ENCODE assay signal across 8 cellular contexts in genomic region chr4:30720656-30721352, GRCh38. TPM values are rescaled to one million over a fixed set of nuclear protein-coding genes. Genes with fewer than 3 reads are reported as not detected.
DNase-seq lines count a peak whose midpoint lies in the region; ATAC-seq and TF ChIP-seq lines count a peak whose summit lies in the region.

No MANE protein-coding gene starts in this region.

- TF ChIP-seq EP300 in transverse colon (IDR thresholded peaks at IDR 0.05; ENCODE audit: low read depth): no peak

- H3K4ac ChIP-seq in mesenchymal stem cell (ENCODE audit: low read depth in 1 of 2, low read length in 2 of 2): peak overlapping the region in 1 of 2 experiments; percentile 60

- POLR2A ChIA-PET in GM10248 (lab: Yijun Ruan, JAX) (no interaction called here), Panc1 (lab: Charles Lee) (no interaction called here)

- H2BK15ac ChIP-seq in mesenchymal stem cell (ENCODE audit: low read depth, poor library complexity, severe bottlenecking): peak overlapping the region; percentile 65

- ATAC-seq in Panc1 (peak; percentile 24; the same call in 1 of the 2 replicates), HG03097 (IDR thresholded peaks at IDR 0.05; ENCODE audit: low FRiP score, unreplicated experiment) (no peak)

- H4K91ac ChIP-seq in mesenchymal stem cell (ENCODE audit: low read length): peak overlapping the region; percentile 45

- H2BK5ac ChIP-seq in mesenchymal stem cell (ENCODE audit: low read depth, low read length, poor library complexity, severe bottlenecking): no peak overlapping the region

- peak overlapping the region; percentile 52 for H4K8ac ChIP-seq in mesenchymal stem cell (ENCODE audit: low read length)

- peaks cover 2% of the 10 kb centered on the region for H3K79me1 ChIP-seq in mesenchymal stem cell (replicated peaks; ENCODE audit: low read length, poor library complexity, severe bottlenecking)

- peak overlapping the region; percentile 64 to 90 for H3K18ac ChIP-seq in mesenchymal stem cell (ENCODE audit: low read depth in 1 of 2, low read length in 2 of 2)

- H3K9me3 ChIP-seq in Panc1 (ENCODE audit: control insufficient read depth, insufficient read depth, low read depth, low read length): no peaks in the 10 kb centered on the region
- no peaks in the 10 kb centered on the region for H3K9me3 ChIP-seq in endocrine pancreas (ENCODE audit: control insufficient read depth, low read length)
- no peaks in the 10 kb centered on the region for H3K9me3 ChIP-seq in mesenchymal stem cell (ENCODE audit: control insufficient read depth, low read length)
- no peaks in the 10 kb centered on the region for H3K9me3 ChIP-seq in transverse colon

- H2BK120ac ChIP-seq in mesenchymal stem cell (ENCODE audit: low read depth, low read length): peak overlapping the region; percentile 27

- peak overlapping the region in 1 of 2 experiments; percentile 75 for H2BK12ac ChIP-seq in mesenchymal stem cell (ENCODE audit: low read length in 2 of 2)

- in situ Hi-C loops in Panc1 (cut with HindIII; ENCODE audit: low pct_unique_long_range_greater_than_20kb, low sequenced_read_pairs): no loop called here
- in situ Hi-C loops in transverse colon (cut with MboI; ENCODE audit: low pct_ligation_motif_present in 1 of 4, low pct_unique_long_range_greater_than_20kb in 1 of 4, low sequenced_read_pairs in 3 of 4): loop anchor here in 3 of 4 donors (25.0 kb wide), 3 partner anchors 316 to 966 kb away; no protein-coding TSS in a partner anchor

- BruUV-seq in Panc1 (replicated peaks; lab: Mats Ljungman, UMichigan): TSS peak; percentile 52

- peak overlapping the region; percentile 81 for H3K27ac ChIP-seq in Panc1 (ENCODE audit: low read length)
- no peak overlapping the region for H3K27ac ChIP-seq in mesenchymal stem cell (ENCODE audit: low read length, poor library complexity, severe bottlenecking)
- H3K27ac ChIP-seq in transverse colon: peak overlapping the region; percentile 67 to 89 (median 80)

- CTCF ChIA-PET in GM10248 (lab: Yijun Ruan, JAX) (no interaction called here), Panc1 (lab: Charles Lee) (interaction anchor here (0.7 kb wide), 1 partner anchor 208 kb away, joined by 5 read pairs; no protein-coding TSS in a partner anchor)

- DNase-seq in GM10248 (ENCODE audit: extremely low spot score): peak; percentile 15
- DNase-seq in Panc1 (ENCODE audit: low read depth, low spot score): no peak
- DNase-seq in mesenchymal stem cell: peak; percentile 79
- peak; percentile 12 for DNase-seq in transverse colon
- DNase-seq in KG1 (lab: John Stamatoyannopoulos, UW): no peak
- no peak for DNase-seq in NK-92 treated with Interleukin-12 subunit alpha and Interleukin-12 subunit beta, amount 100 ng/mL, for 24 hours (lab: John Stamatoyannopoulos, UW)

- H2AFZ ChIP-seq in mesenchymal stem cell (ENCODE audit: low read depth, low read length): peak overlapping the region; percentile 66

- peak overlapping the region; percentile 100 for H3K4me2 ChIP-seq in mesenchymal stem cell (ENCODE audit: low read length, poor library complexity, severe bottlenecking)

- peak overlapping the region; percentile 59 to 74 for H3K4me3 ChIP-seq in Panc1 (ENCODE audit: low read depth in 2 of 2, low read length in 2 of 2)
- H3K4me3 ChIP-seq in endocrine pancreas (ENCODE audit: control insufficient read depth, insufficient read depth, low read length): no peak overlapping the region
- H3K4me3 ChIP-seq in mesenchymal stem cell (ENCODE audit: insufficient read depth in 1 of 2, low read depth in 1 of 2, low read length in 2 of 2): peak overlapping the region; percentile 71 to 88
- peak overlapping the region; percentile 45 to 73 (median 54) for H3K4me3 ChIP-seq in transverse colon

- TF ChIP-seq CTCF in GM10248 (IDR thresholded peaks at IDR 0.05; ENCODE audit: control extremely low read depth, extremely low read depth, low read depth, missing control alignments) (no peak), Panc1 (IDR thresholded peaks at IDR 0.05) (no peak), transverse colon (IDR thresholded peaks at IDR 0.05) (no peak)

- peak overlapping the region in 1 of 2 experiments; percentile 97 for H3K23ac ChIP-seq in mesenchymal stem cell (ENCODE audit: low read length in 2 of 2)

- H3K4me1 ChIP-seq in Panc1 (ENCODE audit: control insufficient read depth, insufficient read depth, low read length) (peaks cover 3% of the 10 kb centered on the region), endocrine pancreas (ENCODE audit: control insufficient read depth, insufficient read depth, low read length) (no peaks in the 10 kb centered on the region), mesenchymal stem cell (ENCODE audit: control insufficient read depth, insufficient read depth, low read depth, low read length) (peaks cover 33% of the 10 kb centered on the region), transverse colon (peaks cover 4 to 63% (median 23%) of the 10 kb centered on the region in 4 donors)

- peak overlapping the region in 1 of 2 experiments; percentile 53 for H3K14ac ChIP-seq in mesenchymal stem cell (ENCODE audit: low read length in 2 of 2)

- no peak overlapping the region for H2AK5ac ChIP-seq in mesenchymal stem cell (ENCODE audit: low read length, severe bottlenecking)

- TF ChIP-seq POLR2A in transverse colon (IDR thresholded peaks at IDR 0.05): no peak

- peak overlapping the region; percentile 43 for H3K9ac ChIP-seq in endocrine pancreas (ENCODE audit: control insufficient read depth, insufficient read depth, low read length)
- peak overlapping the region; percentile 76 for H3K9ac ChIP-seq in mesenchymal stem cell (ENCODE audit: low read length)

- no peaks in the 10 kb centered on the region; the same call in 1 of the 2 replicates for H3K36me3 ChIP-seq in Panc1 (ENCODE audit: control insufficient read depth, insufficient read depth, low read length)
- no peaks in the 10 kb centered on the region for H3K36me3 ChIP-seq in endocrine pancreas (ENCODE audit: control insufficient read depth, insufficient read depth, low read length)
- H3K36me3 ChIP-seq in mesenchymal stem cell (ENCODE audit: control insufficient read depth in 1 of 2, insufficient read depth in 2 of 2, low read depth in 1 of 2, low read length in 2 of 2): peaks cover 0 to 2% of the 10 kb centered on the region in 2 experiments
- H3K36me3 ChIP-seq in transverse colon: no peaks in the 10 kb centered on the region

- intact Hi-C loops in Panc1 (cut with micrococcal nuclease; ENCODE audit: unreplicated experiment) (no loop called here), transverse colon (cut with DNase I; ENCODE audit: low total_unique reads) (loop anchor here (10.0 kb wide), 1 partner anchor 154 kb away; no protein-coding TSS in a partner anchor)

- WGBS in mesenchymal stem cell: under 1% methylated on average over 29 of the region's 51 CpGs
- 14% methylated on average over 51 of the region's 51 CpGs; no CpG with 5 or more reads in 1 of the 2 donors for WGBS in transverse colon (ENCODE audit: low coverage in 1 of 2), 2 donors

- H3K27me3 ChIP-seq in Panc1 (ENCODE audit: control insufficient read depth, insufficient read depth, low read length) (no peaks in the 10 kb centered on the region), endocrine pancreas (ENCODE audit: control insufficient read depth, insufficient read depth, low read length) (peaks cover 5% of the 10 kb centered on the region), mesenchymal stem cell (ENCODE audit: control insufficient read depth in 1 of 2, insufficient read depth in 1 of 2, low read length in 2 of 2) (peaks cover 8 to 25% of the 10 kb centered on the region in 2 experiments), transverse colon (peaks cover 72% of the 10 kb centered on the region)

RNA-seq across cellular contexts. Expression of gene PCDH7, which starts 0.6 kb away (rescaled TPM):
- total RNA-seq in Panc1 (2021; ENCODE audit: unreplicated experiment) (31.6 TPM), transverse colon (100 to 1,000 TPM in 1 of 4 donors, 10 to 100 TPM in 3; 21.0 to 114 (median 26.1) TPM)
- 22.1 TPM for polyA plus RNA-seq in Panc1 (2012; ENCODE audit: insufficient read length)
- polyA plus RNA-seq in mesenchymal stem cell (2013, experiment 1 of 2): 17.0 TPM
- polyA plus RNA-seq in mesenchymal stem cell (2013, experiment 2 of 2): 17.7 TPM

Comparison
In these comparisons a context has a peak if more than half of its experiments do, and no peak if none do; other contexts are left out.
1. DNase-seq: peak in GM10248 (single experiment), mesenchymal stem cell (single experiment) and transverse colon (single experiment); none in Panc1 (single experiment), KG1 (single experiment) and NK-92 treated with Interleukin-12 subunit alpha and Interleukin-12 subunit beta, amount 100 ng/mL, for 24 hours (single experiment).